8 cellular contexts compared by ENCODE assay signal in genomic region chr19:38433268-38433733, GRCh38. TPM values are rescaled to one million over a fixed set of nuclear protein-coding genes. Genes with fewer than 3 reads are reported as not detected.
DNase-seq lines count a peak whose midpoint lies in the region; ATAC-seq, FAIRE-seq and TF ChIP-seq lines count a peak whose summit lies in the region.

TSS of gene RYR1 (plus strand) at chr19:38433691. CDS start at chr19:38433830, 139 bp downstream.

- peak; percentile 93 for DNase-seq in Right ventricle myocardium inferior (ENCODE audit: missing footprints)
- DNase-seq in right atrium auricular region (ENCODE audit: low spot score), result no peak
- DNase-seq in activated CD8-positive, alpha-beta T cell treated with anti-CD3 and anti-CD28 coated beads, Interleukin-2, amount 10 ng/mL, durations not matched to agents 7 days and 5 days, result peak; percentile 55
- DNase-seq in germinal center (ENCODE audit: low spot score), result peak; percentile 89
- DNase-seq in D721Med (ENCODE audit: insufficient read length, low spot score), result no peak

- no peaks in the 10 kb centered on the region for H3K36me3 Mint-ChIP-seq in activated CD8-positive, alpha-beta T cell treated with anti-CD3 and anti-CD28 coated beads, Interleukin-2, amount 10 ng/mL, durations not matched to agents 7 days and 5 days (ENCODE audit: low read depth)

- ATAC-seq in Right ventricle myocardium inferior (peak; percentile 71), GM18861 (IDR thresholded peaks at IDR 0.05; ENCODE audit: unreplicated experiment) (no peak), GM18498 (IDR thresholded peaks at IDR 0.05; ENCODE audit: unreplicated experiment) (no peak)
- ATAC-seq in activated CD8-positive, alpha-beta T cell treated with anti-CD3 and anti-CD28 coated beads, Interleukin-2, amount 10 ng/mL, durations not matched to agents 7 days and 5 days, result peak; percentile 86

- no peak for FAIRE-seq in D721Med (lab: Jason Lieb, UNC)

- CTCF ChIA-PET in activated CD8-positive, alpha-beta T cell treated with anti-CD3 and anti-CD28 coated beads, Interleukin-2, amount 10 ng/mL, durations not matched to agents 7 days and 5 days (lab: Charles Lee), result interaction anchor here (1.3 kb wide), 1 partner anchor 30 kb away, joined by 5 read pairs; the partner anchor contains the start of gene FAM98C

- no peaks in the 10 kb centered on the region for H3K9me3 Mint-ChIP-seq in activated CD8-positive, alpha-beta T cell treated with anti-CD3 and anti-CD28 coated beads, Interleukin-2, amount 10 ng/mL, durations not matched to agents 7 days and 5 days (ENCODE audit: insufficient read depth)

- H3K36me3 ChIP-seq in right atrium auricular region, result no peaks in the 10 kb centered on the region
- no peaks in the 10 kb centered on the region for H3K36me3 ChIP-seq in parathyroid adenoma (ENCODE audit: control insufficient read depth, insufficient read depth, low read length)

- H3K4me3 Mint-ChIP-seq in activated CD8-positive, alpha-beta T cell treated with anti-CD3 and anti-CD28 coated beads, Interleukin-2, amount 10 ng/mL, durations not matched to agents 7 days and 5 days, result no peak within 1 kb of the TSS

- no peak within 1 kb of the TSS for H3K27ac Mint-ChIP-seq in activated CD8-positive, alpha-beta T cell treated with anti-CD3 and anti-CD28 coated beads, Interleukin-2, amount 10 ng/mL, durations not matched to agents 7 days and 5 days

- H3K9me3 ChIP-seq in right atrium auricular region (no peaks in the 10 kb centered on the region), parathyroid adenoma (ENCODE audit: control insufficient read depth, low read length) (no peaks in the 10 kb centered on the region)

- intact Hi-C loops in Right ventricle myocardium inferior (cut with DNase I), result no loop called here

- H3K9ac ChIP-seq in parathyroid adenoma, result no peak within 1 kb of the TSS

- peak within 1 kb of the TSS; percentile 81 for H3K4me2 ChIP-seq in parathyroid adenoma (ENCODE audit: low read length)

- H2AFZ ChIP-seq in parathyroid adenoma, result peak within 1 kb of the TSS; percentile 70

- H3K4me3 ChIP-seq in right atrium auricular region, result peak within 1 kb of the TSS in 1 of 2 donors; percentile 15
- H3K4me3 ChIP-seq in parathyroid adenoma (ENCODE audit: low read depth, low read length), result peak within 1 kb of the TSS; percentile 45

- peaks cover 17% of the 10 kb centered on the region for H3K27me3 Mint-ChIP-seq in activated CD8-positive, alpha-beta T cell treated with anti-CD3 and anti-CD28 coated beads, Interleukin-2, amount 10 ng/mL, durations not matched to agents 7 days and 5 days (ENCODE audit: low read depth)

- H3K4me1 ChIP-seq in right atrium auricular region (peaks cover 0 to 8% of the 10 kb centered on the region in 2 donors), parathyroid adenoma (peaks cover 5% of the 10 kb centered on the region)

- POLR2A ChIA-PET in activated CD8-positive, alpha-beta T cell treated with anti-CD3 and anti-CD28 coated beads, Interleukin-2, amount 10 ng/mL, durations not matched to agents 7 days and 5 days (lab: Charles Lee), result no interaction called here

- H3K27me3 ChIP-seq in right atrium auricular region (peaks cover 0 to 11% of the 10 kb centered on the region in 2 donors), parathyroid adenoma (ENCODE audit: control insufficient read depth, insufficient read depth, low read length) (no peaks in the 10 kb centered on the region)

- TF ChIP-seq CTCF in right atrium auricular region (IDR thresholded peaks at IDR 0.05), result no peak
- no peak for TF ChIP-seq CTCF in parathyroid adenoma (IDR thresholded peaks at IDR 0.05)
- TF ChIP-seq CTCF in D721Med (IDR thresholded peaks at IDR 0.05; ENCODE audit: insufficient read depth, missing control alignments), result no peak

- H3K27ac ChIP-seq in right atrium auricular region, result no peak within 1 kb of the TSS
- no peak within 1 kb of the TSS for H3K27ac ChIP-seq in parathyroid adenoma

- H3K79me2 ChIP-seq in parathyroid adenoma, result no peaks in the 10 kb centered on the region

- H3K4me1 Mint-ChIP-seq in activated CD8-positive, alpha-beta T cell treated with anti-CD3 and anti-CD28 coated beads, Interleukin-2, amount 10 ng/mL, durations not matched to agents 7 days and 5 days (ENCODE audit: low read depth), result peaks cover 10% of the 10 kb centered on the region

RNA-seq across cellular contexts. Expression of gene RYR1, which starts in this region (rescaled TPM):
- total RNA-seq in Right ventricle myocardium inferior (0.81 TPM), right atrium auricular region (1 to 10 TPM in 1 of 2 donors, under 1 TPM in 1; 0.33 to 1.7 TPM)
- under 1 TPM; 0.42 to 0.83 TPM for total RNA-seq in activated CD8-positive, alpha-beta T cell treated with anti-CD3 and anti-CD28 coated beads, Interleukin-2, amount 10 ng/mL, durations not matched to agents 7 days and 5 days

Comparison
In these comparisons a context has a peak if more than half of its experiments do, and no peak if none do; other contexts are left out.
1. Peak in DNase-seq and ATAC-seq in Right ventricle myocardium inferior; RNA of the gene not detected or under 1 TPM.
2. Peak in DNase-seq and ATAC-seq in activated CD8-positive, alpha-beta T cell treated with anti-CD3 and anti-CD28 coated beads, Interleukin-2, amount 10 ng/mL, durations not matched to agents 7 days and 5 days; RNA of the gene not detected or under 1 TPM.